23 cellular contexts compared by ENCODE assay signal in the genomic region with DNA sequence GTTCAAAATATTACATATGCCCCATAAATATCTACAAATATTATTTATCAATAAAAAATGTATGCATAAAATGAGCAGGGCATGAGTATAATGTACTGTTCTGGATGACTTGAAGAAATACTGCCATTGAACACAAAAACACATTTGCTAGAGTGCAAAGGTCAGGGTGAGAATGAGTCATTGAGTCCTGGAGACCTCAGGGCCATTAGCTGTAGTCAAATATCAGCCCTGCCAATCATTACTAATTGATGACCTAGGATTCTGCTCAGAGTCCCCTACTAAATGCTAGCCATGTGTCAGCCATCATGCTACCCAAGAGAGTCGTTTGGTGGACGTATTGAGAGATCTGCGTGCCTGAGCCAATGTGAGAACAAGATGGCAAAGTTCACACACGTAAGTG.
"Had no signal": no experiment of that assay in that cellular context is flagged by ENCODE, and none has a peak within 500 bp of the region (broad histone marks: within the 10 kb centered on the region; RNA-seq: fewer than 3 reads in every experiment).

No MANE protein-coding gene starts in this region.

- FAIRE-seq: endothelial cell of umbilical vein, pancreas had no signal

- H3K9me3 Mint-ChIP-seq: dendritic cell treated with granulocyte-macrophage colony-stimulating factor and Interleukin-4, amounts not matched to agents 40 ng/mL and 50 ng/mL, for 4 days; natural killer cell treated with Interleukin-12 subunit alpha and Interleukin-12 subunit beta and Interleukin-15 and Interleukin-18, amount 100 ng/mL, for 72 hours; neural crest cell had no signal

- H3K27ac ChIP-seq: colonic mucosa, esophagus muscularis mucosa, left lung, lower lobe of right lung, neutrophil, pancreas, right lobe of liver, thyroid gland had no signal

- H3K4me1 ChIP-seq: colonic mucosa, left lung, right lobe of liver, thyroid gland had no signal

- H3K36me3 Mint-ChIP-seq: natural killer cell treated with Interleukin-12 subunit alpha and Interleukin-12 subunit beta and Interleukin-15 and Interleukin-18, amount 100 ng/mL, for 72 hours had no signal

- H3K4me3 ChIP-seq: colonic mucosa, esophagus muscularis mucosa, left lung, lower lobe of right lung, pancreas, right lobe of liver, smooth muscle cell, thyroid gland had no signal

- H3K27me3 ChIP-seq: colonic mucosa, esophagus muscularis mucosa, left lung, pancreas, right lobe of liver, thyroid gland had no signal

- ATAC-seq: left cardiac atrium; left lung; lower lobe of right lung; natural killer cell treated with Interleukin-12 subunit alpha and Interleukin-12 subunit beta and Interleukin-15 and Interleukin-18, amount 100 ng/mL, for 72 hours; pancreas had no signal

- H3K27ac Mint-ChIP-seq: dendritic cell treated with granulocyte-macrophage colony-stimulating factor and Interleukin-4, amounts not matched to agents 40 ng/mL and 50 ng/mL, for 4 days; natural killer cell treated with Interleukin-12 subunit alpha and Interleukin-12 subunit beta and Interleukin-15 and Interleukin-18, amount 100 ng/mL, for 72 hours; stimulated activated naive CD8-positive, alpha-beta T cell treated with anti-CD3 and anti-CD28 coated beads, Interleukin-15, amount 100 ng/mL, for 72 hours had no signal

- H3K9me3 ChIP-seq: colonic mucosa, esophagus muscularis mucosa, left lung, lower lobe of right lung, neutrophil, pancreas, right lobe of liver, thyroid gland had no signal

- H3K36me3 ChIP-seq: colonic mucosa, esophagus muscularis mucosa, left lung, lower lobe of right lung, neutrophil, pancreas, right lobe of liver, thyroid gland had no signal

- DNase-seq: colonic mucosa; effector memory CD4-positive, alpha-beta T cell; foreskin melanocyte; left cardiac atrium; left lung; lower lobe of right lung; pancreas; right lobe of liver; stimulated activated CD4-positive, alpha-beta T cell treated with anti-CD3 and anti-CD28 coated beads, Interleukin-12 subunit alpha, Interleukin-12 subunit beta, amount 100 ng/mL, for 4 hours; stimulated activated CD4-positive, alpha-beta T cell treated with anti-CD3 and anti-CD28 coated beads, Interleukin-1b, Interleukin-23, amount 100 ng/mL, for 48 hours; stimulated activated CD4-positive, alpha-beta T cell treated with anti-CD3 and anti-CD28 coated beads, Interleukin-4, amount 100 ng/mL, for 1 hour; stimulated activated CD8-positive, alpha-beta memory T cell treated with anti-CD3 and anti-CD28 coated beads, Interleukin-4, amount 100 ng/mL, for 48 hours; stimulated activated naive CD4-positive, alpha-beta T cell; stimulated activated naive CD8-positive, alpha-beta T cell treated with anti-CD3 and anti-CD28 coated beads, Interleukin-15, amount 100 ng/mL, for 72 hours; thyroid gland; trophoblast cell had no signal

- H3K4me3 Mint-ChIP-seq: dendritic cell treated with granulocyte-macrophage colony-stimulating factor and Interleukin-4, amounts not matched to agents 40 ng/mL and 50 ng/mL, for 4 days; natural killer cell treated with Interleukin-12 subunit alpha and Interleukin-12 subunit beta and Interleukin-15 and Interleukin-18, amount 100 ng/mL, for 72 hours; neural crest cell; stimulated activated naive CD8-positive, alpha-beta T cell treated with anti-CD3 and anti-CD28 coated beads, Interleukin-15, amount 100 ng/mL, for 72 hours had no signal
